Comparison of ENCODE assay signal across 24 cellular contexts in the genomic region with DNA sequence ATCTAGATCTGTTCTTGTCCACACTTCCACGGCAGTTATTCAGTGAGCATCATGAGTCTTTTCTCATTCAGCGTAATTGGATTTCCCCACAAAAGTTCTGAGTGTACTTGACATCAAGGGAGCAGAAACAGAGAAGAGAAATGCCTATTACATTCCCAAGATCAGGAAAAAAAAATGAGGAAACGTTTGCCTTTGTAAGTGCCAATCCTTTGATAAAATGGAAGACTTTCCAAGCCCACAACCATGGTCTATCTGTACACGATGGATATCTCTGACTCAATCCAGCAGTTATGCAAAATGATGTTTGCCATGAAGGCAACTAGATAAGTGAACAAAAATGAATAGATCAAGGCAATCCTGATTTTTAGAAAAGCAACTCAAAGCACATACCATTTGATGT.
"Had no signal": no experiment of that assay in that cellular context is flagged by ENCODE, and none has a peak within 500 bp of the region (broad histone marks: within the 10 kb centered on the region; RNA-seq: fewer than 3 reads in every experiment).

No MANE protein-coding gene starts in this region.

- H3K4me3 Mint-ChIP-seq: mesothelial cell of epicardium; natural killer cell treated with Interleukin-12 subunit alpha and Interleukin-12 subunit beta and Interleukin-15 and Interleukin-18, amount 100 ng/mL, for 72 hours; stimulated activated naive B cell treated with anti-CD40 and anti-IgM and Interleukin-4, amounts not matched to agents 10 μg/mL and 1 μg/mL and 100 μg/mL, for 72 hours; T-helper 1 cell treated with Interleukin-12 subunit alpha and Interleukin-12 subunit beta and Interleukin-4 antibody, amounts not matched to agents 30 μg/mL and 1 μg/mL, for 36 hours had no signal

- H3K4me3 ChIP-seq: ascending aorta, breast epithelium, coronary artery, esophagus squamous epithelium, gastroesophageal sphincter, left ventricle myocardium inferior, sigmoid colon, smooth muscle cell, thoracic aorta, upper lobe of left lung had no signal

- H3K4me2 ChIP-seq: smooth muscle cell had no signal

- H3K9me3 Mint-ChIP-seq: activated T-helper 2 cell treated with anti-CD3 and anti-CD28 coated beads, Interferon-gamma antibody, Interleukin-2, Interleukin-4, amounts not matched to agents 10 μg/mL and 5 μg/mL and 100 μg/mL, durations not matched to agents 14 hours and 24 hours and 36 hours; natural killer cell treated with Interleukin-12 subunit alpha and Interleukin-12 subunit beta and Interleukin-15 and Interleukin-18, amount 100 ng/mL, for 72 hours; stimulated activated naive B cell treated with anti-CD40 and anti-IgM and Interleukin-4, amounts not matched to agents 10 μg/mL and 1 μg/mL and 100 μg/mL, for 72 hours; T-helper 1 cell treated with Interleukin-12 subunit alpha and Interleukin-12 subunit beta and Interleukin-4 antibody, amounts not matched to agents 30 μg/mL and 1 μg/mL, for 36 hours had no signal

- H3K36me3 ChIP-seq: ascending aorta, breast epithelium, left ventricle myocardium inferior, sigmoid colon, thoracic aorta had no signal

- H3K9me3 ChIP-seq: ascending aorta, breast epithelium, esophagus squamous epithelium, gastroesophageal sphincter, left ventricle myocardium inferior, sigmoid colon, thoracic aorta, upper lobe of left lung had no signal

- H3K27ac ChIP-seq: ascending aorta, breast epithelium, coronary artery, esophagus squamous epithelium, gastroesophageal sphincter, left ventricle myocardium inferior, sigmoid colon, thoracic aorta, upper lobe of left lung had no signal

- H3K27me3 Mint-ChIP-seq: natural killer cell treated with Interleukin-12 subunit alpha and Interleukin-12 subunit beta and Interleukin-15 and Interleukin-18, amount 100 ng/mL, for 72 hours; progenitor cell of endocrine pancreas; stimulated activated naive B cell treated with anti-CD40 and anti-IgM and Interleukin-4, amounts not matched to agents 10 μg/mL and 1 μg/mL and 100 μg/mL, for 72 hours had no signal

- H3K4me1 ChIP-seq: ascending aorta, breast epithelium, gastroesophageal sphincter, left ventricle myocardium inferior, sigmoid colon, upper lobe of left lung had no signal

- H3K27me3 ChIP-seq: ascending aorta, breast epithelium, esophagus squamous epithelium, gastroesophageal sphincter, sigmoid colon, upper lobe of left lung had no signal

- ATAC-seq: activated CD4-positive, CD25-positive, alpha-beta regulatory T cell treated with anti-CD3 and anti-CD28 coated beads, Interleukin-2, amount 50 U/mL, for 24 hours; gastroesophageal sphincter; natural killer cell treated with Interleukin-12 subunit alpha and Interleukin-12 subunit beta and Interleukin-15 and Interleukin-18, amount 100 ng/mL, for 72 hours; stimulated activated naive B cell treated with anti-CD40 and anti-IgM and Interleukin-4, amounts not matched to agents 10 μg/mL and 1 μg/mL and 100 μg/mL, for 72 hours had no signal

- H3K4me1 Mint-ChIP-seq: stimulated activated naive B cell treated with anti-CD40 and anti-IgM and Interleukin-4, amounts not matched to agents 10 μg/mL and 1 μg/mL and 100 μg/mL, for 72 hours had no signal

- H3K27ac Mint-ChIP-seq: activated T-helper 2 cell treated with anti-CD3 and anti-CD28 coated beads, Interferon-gamma antibody, Interleukin-2, Interleukin-4, amounts not matched to agents 10 μg/mL and 5 μg/mL and 100 μg/mL, durations not matched to agents 14 hours and 24 hours and 36 hours; mesothelial cell of epicardium; natural killer cell treated with Interleukin-12 subunit alpha and Interleukin-12 subunit beta and Interleukin-15 and Interleukin-18, amount 100 ng/mL, for 72 hours; progenitor cell of endocrine pancreas; stimulated activated naive B cell treated with anti-CD40 and anti-IgM and Interleukin-4, amounts not matched to agents 10 μg/mL and 1 μg/mL and 100 μg/mL, for 72 hours had no signal

- DNase-seq: activated CD4-positive, alpha-beta T cell treated with anti-CD3 and anti-CD28 coated beads, Interleukin-2, amount 50 U/mL, for 1 hour; activated naive CD4-positive, alpha-beta T cell treated with Interleukin-2 at 50 U/mL for 16 hours; cerebellar nuclear complex; esophagus squamous epithelium; head of caudate nucleus; hypothalamus; left ventricle myocardium inferior; retina; sigmoid colon; stimulated activated CD4-positive, alpha-beta T cell treated with anti-CD3 and anti-CD28 coated beads, Interleukin-15, amount 100 ng/mL, for 24 hours; stimulated activated naive B cell treated with anti-CD40 and anti-IgM and Interleukin-4, amounts not matched to agents 10 μg/mL and 1 μg/mL and 100 μg/mL, for 72 hours; upper lobe of left lung had no signal
